Comparison of ENCODE assay signal across 22 cellular contexts in the genomic region with DNA sequence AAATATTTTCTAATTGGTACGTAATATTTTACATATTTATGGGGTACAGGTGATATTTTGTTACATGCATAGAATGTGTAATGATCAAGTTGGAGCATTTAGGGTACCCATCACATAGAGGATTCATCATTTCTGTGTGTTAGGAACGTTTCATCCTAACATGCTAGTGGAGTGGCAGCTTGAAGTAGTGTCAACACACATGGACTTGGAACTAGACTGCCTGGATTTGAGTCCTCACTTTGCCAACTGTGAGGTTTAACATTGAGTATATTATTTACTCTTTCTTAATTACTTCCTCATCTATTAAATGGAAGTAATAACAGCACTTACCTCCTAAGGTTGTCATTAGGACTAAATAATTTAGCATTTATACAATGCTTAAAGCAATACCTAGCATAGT.
"Had no signal": no experiment of that assay in that cellular context is flagged by ENCODE, and none has a peak within 500 bp of the region (broad histone marks: within the 10 kb centered on the region; RNA-seq: fewer than 3 reads in every experiment).

No MANE protein-coding gene starts in this region.

- H3K27me3 ChIP-seq: foreskin keratinocyte, neural progenitor cell, pancreas, suprapubic skin, thyroid gland, upper lobe of left lung, uterus had no signal

- H3K27ac ChIP-seq: foreskin keratinocyte, left ventricle myocardium inferior, neural progenitor cell, pancreas, suprapubic skin, thyroid gland, upper lobe of left lung, uterus had no signal

- H3K36me3 ChIP-seq: neural progenitor cell, pancreas, suprapubic skin, thyroid gland, upper lobe of left lung, uterus had no signal

- DNase-seq: effector CD4-positive, alpha-beta T cell; endodermal cell; erythroblast; foreskin keratinocyte; immature natural killer cell; left ventricle myocardium inferior; mesenchymal stem cell; midbrain; nucleus accumbens; pancreas; right cardiac atrium; stimulated activated CD4-positive, alpha-beta T cell treated with anti-CD3 and anti-CD28 coated beads, Interleukin-4, amount 100 ng/mL, for 1 hour; stimulated activated CD8-positive, alpha-beta memory T cell treated with anti-CD3 and anti-CD28 coated beads, Interleukin-4, amount 100 ng/mL, for 48 hours; stimulated activated naive CD8-positive, alpha-beta T cell treated with anti-CD3 and anti-CD28 coated beads, Interleukin-15, Interleukin-2, amounts not matched to agents 100 U/mL and 50 U/mL, for 24 hours; thyroid gland; upper lobe of left lung; uterus had no signal

- H3K4me3 ChIP-seq: left ventricle myocardium inferior, lung, neural progenitor cell, pancreas, suprapubic skin, thyroid gland, upper lobe of left lung, uterus had no signal

- ATAC-seq: foreskin keratinocyte; natural killer cell treated with Interleukin-12 subunit alpha and Interleukin-12 subunit beta and Interleukin-15 and Interleukin-18, amount 100 ng/mL, for 72 hours; pancreas; right cardiac atrium; stimulated activated effector memory CD8-positive, alpha-beta T cell treated with anti-CD3 and anti-CD28 coated beads, Interleukin-12 subunit alpha, Interleukin-12 subunit beta, amount 100 ng/mL, for 72 hours; stimulated activated naive CD8-positive, alpha-beta T cell treated with anti-CD3 and anti-CD28 coated beads, Interleukin-15, Interleukin-2, amounts not matched to agents 100 U/mL and 50 U/mL, for 24 hours had no signal
